Comparison of ENCODE assay signal across 12 cellular contexts in the genomic region with DNA sequence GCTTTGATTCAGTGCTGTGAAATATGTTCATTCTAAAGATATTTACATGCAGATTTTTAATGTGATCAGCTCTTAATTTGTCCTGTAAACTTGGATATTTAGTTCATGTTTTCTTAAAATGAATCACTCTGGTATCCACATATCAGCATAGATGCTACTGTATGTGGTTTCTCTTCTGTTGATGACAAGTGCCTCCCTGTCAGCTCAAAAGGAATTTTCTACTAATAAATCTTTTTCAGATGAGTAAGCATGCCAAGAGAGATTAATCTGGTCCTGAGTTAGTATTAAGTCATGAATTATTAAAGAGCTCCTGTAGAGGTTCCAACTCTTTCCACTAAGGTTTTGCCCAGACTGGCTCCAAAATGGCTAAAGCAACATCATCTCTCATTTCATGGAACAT.
DNase-seq lines count a peak whose midpoint lies in the region; ATAC-seq lines count a peak whose summit lies in the region.
"Had no signal": no experiment of that assay in that cellular context is flagged by ENCODE, and none has a peak within 500 bp of the region (broad histone marks: within the 10 kb centered on the region; RNA-seq: fewer than 3 reads in every experiment).

No MANE protein-coding gene starts in this region.

- peak; percentile 82 for DNase-seq in EL
- peak; percentile 94 for DNase-seq in NCI-H446 treated with DMSO at 0.1 percent for 48 hours (lab: John Stamatoyannopoulos, UW)
- peak; percentile 24 for DNase-seq in retina
- DNase-seq in RPMI8226, result no peak
- DNase-seq in activated naive CD4-positive, alpha-beta T cell (lab: John Stamatoyannopoulos, UW), result no peak
- DNase-seq in NCI-H2227 (lab: John Stamatoyannopoulos, UW; ENCODE audit: unreplicated experiment), result no peak
- no peak for DNase-seq in HUDEP-2 (lab: John Stamatoyannopoulos, UW; ENCODE audit: unreplicated experiment in 76 of 76)
- DNase-seq: activated naive CD8-positive, alpha-beta T cell treated with anti-CD3 and anti-CD28 coated beads, Interleukin-2, amount 10 ng/mL, durations not matched to agents 7 days and 5 days; gastrocnemius medialis; kidney had no signal

- peak; percentile 75 for ATAC-seq in esophagus mucosa
- ATAC-seq: gastrocnemius medialis; natural killer cell treated with Interleukin-12 subunit alpha and Interleukin-12 subunit beta and Interleukin-15 and Interleukin-18, amount 100 ng/mL, for 72 hours had no signal

Comparison
In these comparisons a context has a peak if more than half of its experiments do, and no peak if none do; other contexts are left out.
1. DNase-seq: peak in EL (single experiment), NCI-H446 treated with DMSO at 0.1 percent for 48 hours (single experiment) and retina (single experiment); none in RPMI8226 (single experiment), activated naive CD4-positive, alpha-beta T cell (0 of 4), NCI-H2227 (single experiment) and HUDEP-2 (0 of 76).